In the genomic region with DNA sequence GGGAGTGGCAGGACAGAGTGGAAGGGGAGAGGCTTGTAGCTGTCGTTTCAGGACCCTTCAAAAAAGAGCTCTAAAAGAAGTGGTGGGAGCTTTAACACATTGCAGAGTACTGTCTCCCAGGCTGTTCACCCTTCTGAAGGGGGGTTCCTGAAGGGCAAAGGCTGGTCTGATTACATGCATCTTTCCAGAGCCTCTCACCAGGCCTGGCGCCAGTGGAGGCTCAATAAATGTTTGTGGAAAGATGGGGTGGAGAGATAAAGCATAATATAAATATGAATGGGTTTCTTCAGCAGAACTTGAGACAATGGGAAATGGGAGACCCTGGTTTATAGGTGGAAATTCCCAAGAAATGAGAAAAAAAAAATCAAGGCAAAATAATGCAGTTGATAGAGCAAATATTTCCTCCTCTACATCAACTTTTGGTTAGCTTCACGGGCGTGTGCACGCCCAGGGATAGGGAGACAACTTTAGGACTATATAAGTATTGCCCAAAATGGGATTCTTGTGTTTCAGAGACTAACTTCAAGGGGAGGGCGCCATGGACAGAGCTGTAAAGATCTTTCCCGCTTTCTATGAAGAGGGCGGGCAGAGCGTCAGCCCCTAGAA, we compare ENCODE assay signal across 1 cellular context.
TF ChIP-seq lines count a peak whose summit lies in the region.

No MANE protein-coding gene starts in this region.

TF ChIP-seq in IMR-90, 13 proteins besides CTCF, POLR2A, EP300 and RAD21 (continued from another document):
- TF ChIP-seq, protein P1, sequence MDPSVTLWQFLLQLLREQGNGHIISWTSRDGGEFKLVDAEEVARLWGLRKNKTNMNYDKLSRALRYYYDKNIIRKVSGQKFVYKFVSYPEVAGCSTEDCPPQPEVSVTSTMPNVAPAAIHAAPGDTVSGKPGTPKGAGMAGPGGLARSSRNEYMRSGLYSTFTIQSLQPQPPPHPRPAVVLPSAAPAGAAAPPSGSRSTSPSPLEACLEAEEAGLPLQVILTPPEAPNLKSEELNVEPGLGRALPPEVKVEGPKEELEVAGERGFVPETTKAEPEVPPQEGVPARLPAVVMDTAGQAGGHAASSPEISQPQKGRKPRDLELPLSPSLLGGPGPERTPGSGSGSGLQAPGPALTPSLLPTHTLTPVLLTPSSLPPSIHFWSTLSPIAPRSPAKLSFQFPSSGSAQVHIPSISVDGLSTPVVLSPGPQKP (IDR thresholded peaks at IDR 0.05; ENCODE audit: borderline replicate concordance, low read depth, low read length) = no peak
- TF ChIP-seq NFE2L2 (IDR thresholded peaks at IDR 0.05; ENCODE audit: low read depth, low read length) (no peak), MAZ (IDR thresholded peaks at IDR 0.05; ENCODE audit: borderline replicate concordance, low read depth, low read length) (no peak), MAFK (IDR thresholded peaks at IDR 0.05; ENCODE audit: low read depth, low read length) (no peak), MXI1 (IDR thresholded peaks at IDR 0.05; ENCODE audit: borderline replicate concordance, low read depth, low read length) (no peak), CEBPB (IDR thresholded peaks at IDR 0.05; ENCODE audit: low read depth, low read length) (no peak), SMC3 (IDR thresholded peaks at IDR 0.05; ENCODE audit: low read depth, low read length) (no peak)
- TF ChIP-seq, protein P2, sequence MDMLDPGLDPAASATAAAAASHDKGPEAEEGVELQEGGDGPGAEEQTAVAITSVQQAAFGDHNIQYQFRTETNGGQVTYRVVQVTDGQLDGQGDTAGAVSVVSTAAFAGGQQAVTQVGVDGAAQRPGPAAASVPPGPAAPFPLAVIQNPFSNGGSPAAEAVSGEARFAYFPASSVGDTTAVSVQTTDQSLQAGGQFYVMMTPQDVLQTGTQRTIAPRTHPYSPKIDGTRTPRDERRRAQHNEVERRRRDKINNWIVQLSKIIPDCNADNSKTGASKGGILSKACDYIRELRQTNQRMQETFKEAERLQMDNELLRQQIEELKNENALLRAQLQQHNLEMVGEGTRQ (IDR thresholded peaks at IDR 0.05; ENCODE audit: low read depth, low read length) = no peak
